ENCODE assay signal across 9 cellular contexts in the genomic region with DNA sequence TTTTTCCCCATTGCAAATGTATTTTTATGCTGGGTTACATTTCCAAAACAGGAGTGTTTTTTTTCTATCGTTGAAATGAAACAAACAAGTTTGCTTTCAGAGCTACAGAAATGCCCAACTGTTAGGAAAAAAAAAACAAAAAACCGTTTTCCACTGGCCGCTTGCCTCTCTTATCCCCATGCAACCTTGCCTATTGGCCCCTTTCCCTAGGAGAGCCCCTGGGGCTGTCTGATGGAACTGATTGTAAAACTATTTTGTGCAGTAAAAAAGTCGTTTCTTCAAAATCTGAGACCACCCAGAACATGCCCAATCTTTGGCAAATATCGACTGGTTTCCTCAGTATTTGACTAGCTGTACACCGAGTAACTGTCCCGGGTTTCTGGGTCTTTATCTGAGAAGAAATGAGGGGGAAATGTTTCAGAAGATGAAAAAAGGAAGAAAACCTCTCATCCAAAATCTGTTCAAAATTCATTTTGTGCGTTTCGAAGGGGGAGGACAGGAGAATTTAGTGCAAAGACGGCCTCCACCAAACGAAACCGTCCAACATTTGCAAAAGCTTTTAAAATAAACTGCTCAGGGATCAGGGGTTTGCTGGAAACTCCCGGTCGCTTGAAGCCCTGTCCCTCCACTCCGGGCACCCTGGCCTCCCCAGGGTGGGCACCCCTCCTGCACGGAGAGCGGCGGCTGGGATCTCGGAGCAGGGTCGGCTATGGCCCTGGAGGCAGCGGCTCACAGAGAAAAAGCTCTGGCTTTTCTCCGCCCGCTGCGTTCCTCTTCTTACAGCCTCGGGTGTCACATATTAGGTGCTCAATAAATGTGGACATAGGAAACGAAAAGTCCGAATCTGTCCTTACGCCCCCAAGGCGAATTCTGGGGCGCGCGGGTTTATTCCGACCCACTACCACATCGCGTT. TPM values are rescaled to one million over a fixed set of nuclear protein-coding genes. Genes with fewer than 3 reads are reported as not detected.
DNase-seq lines count a peak whose midpoint lies in the region; ATAC-seq and TF ChIP-seq lines count a peak whose summit lies in the region.
"Had no signal": no experiment of that assay in that cellular context is flagged by ENCODE, and none has a peak within 500 bp of the region (broad histone marks: within the 10 kb centered on the region; RNA-seq: fewer than 3 reads in every experiment).

No MANE protein-coding gene starts in this region.

- DNase-seq in DMS114 treated with DMSO at 0.1 percent for 48 hours (lab: John Stamatoyannopoulos, UW; ENCODE audit: unreplicated experiment) (peak; percentile 22), Right ventricle myocardium superior (no peak), NCI-H524 treated with DMSO at 0.1 percent for 48 hours (lab: John Stamatoyannopoulos, UW) (no peak), DMS79 (lab: John Stamatoyannopoulos, UW) (no peak), amniotic stem cell (lab: John Stamatoyannopoulos, UW) (no peak)

- H3K4me3 ChIP-seq in WI38 (ENCODE audit: low read depth, low read length) (peak overlapping the region; percentile 40), rectal smooth muscle tissue (ENCODE audit: low read length) (peak overlapping the region; percentile 56)

- intact Hi-C loops in Right ventricle myocardium superior (cut with DNase I), result loop anchor here (5.0 to 10.0 kb wide), 2 partner anchors 145 to 233 kb away; no protein-coding TSS in a partner anchor

- H3K9ac ChIP-seq in rectal smooth muscle tissue (ENCODE audit: low read length), result peak overlapping the region; percentile 27

- peak overlapping the region; percentile 94 for H3K27ac ChIP-seq in rectal smooth muscle tissue (ENCODE audit: low read depth, low read length)

- ATAC-seq in Right ventricle myocardium superior (ENCODE audit: poor library complexity), result peak; percentile 6
- ATAC-seq in HG03378 (IDR thresholded peaks at IDR 0.05; ENCODE audit: unreplicated experiment), result no peak
- ATAC-seq: HCT116 had no signal

- peaks cover 7% of the 10 kb centered on the region for H3K4me1 ChIP-seq in rectal smooth muscle tissue (ENCODE audit: control insufficient read depth, insufficient read depth, low read length)

- no peaks in the 10 kb centered on the region for H3K36me3 ChIP-seq in rectal smooth muscle tissue (ENCODE audit: control insufficient read depth, insufficient read depth, low read length)

- TF ChIP-seq CTCF in WI38 (IDR thresholded peaks at IDR 0.05; ENCODE audit: low read depth, low read length), result no peak

- H3K27me3 ChIP-seq in rectal smooth muscle tissue (ENCODE audit: control insufficient read depth, insufficient read depth, low read length), result peaks cover 2% of the 10 kb centered on the region

RNA-seq across cellular contexts. Expression of gene GNAO1, which starts 1.0 kb away (rescaled TPM):
- 25.9 TPM for total RNA-seq in Right ventricle myocardium superior
